12 cellular contexts compared by ENCODE assay signal in the genomic region with DNA sequence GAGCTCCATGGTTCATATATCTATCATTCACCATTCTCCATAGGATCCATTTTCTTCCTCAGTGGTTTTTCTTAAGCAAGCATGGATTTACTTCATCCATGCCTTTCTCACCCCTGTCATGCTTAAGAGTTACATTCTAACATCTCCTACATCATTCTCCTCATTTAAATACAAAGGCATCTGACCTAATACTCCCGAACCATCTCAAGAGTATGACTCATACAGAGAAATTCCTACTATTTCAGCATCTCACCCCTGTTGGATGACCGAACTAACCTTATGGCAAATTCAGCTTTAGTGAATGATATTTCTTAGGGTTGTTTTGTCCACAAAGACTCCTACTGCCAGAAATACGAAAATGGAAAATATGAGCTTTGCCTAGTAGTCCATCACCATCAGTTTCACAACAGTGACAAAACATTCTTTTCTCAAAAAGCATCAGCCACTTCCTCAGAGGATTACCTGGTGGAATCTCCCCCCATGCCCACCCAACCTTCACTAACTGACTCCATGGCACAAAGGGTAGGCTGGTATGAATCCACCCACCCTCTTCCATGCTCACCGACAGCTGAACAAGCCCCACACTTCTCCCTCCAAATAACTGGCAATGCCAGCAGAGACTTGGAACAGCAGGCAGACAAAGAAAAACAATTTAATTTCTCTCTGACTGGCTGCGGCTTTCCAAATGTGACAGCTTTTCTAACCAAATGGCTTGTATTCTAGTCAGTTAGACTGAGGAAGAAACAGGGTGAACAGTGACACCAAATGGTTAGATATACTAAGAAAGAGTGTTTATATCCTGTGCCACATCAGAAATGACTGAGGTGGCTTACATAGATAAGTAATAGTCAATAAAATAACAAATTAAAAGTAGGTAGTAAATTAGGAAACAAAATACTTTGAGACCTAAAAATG.
DNase-seq lines count a peak whose midpoint lies in the region; ATAC-seq, FAIRE-seq and TF ChIP-seq lines count a peak whose summit lies in the region.
"Had no signal": no experiment of that assay in that cellular context is flagged by ENCODE, and none has a peak within 500 bp of the region (broad histone marks: within the 10 kb centered on the region; RNA-seq: fewer than 3 reads in every experiment).

No MANE protein-coding gene starts in this region.

- no peak for TF ChIP-seq POLR2A in gastrocnemius medialis (IDR thresholded peaks at IDR 0.05)
- TF ChIP-seq POLR2A in testis (IDR thresholded peaks at IDR 0.05), result no peak
- TF ChIP-seq POLR2A in GM12891 (IDR thresholded peaks at IDR 0.05; ENCODE audit: low read depth, low read length), result no peak

- WGBS in testis, 2 donors, result 72 to 73% methylated on average over 5 of the region's 5 CpGs

- DNase-seq in Daoy (ENCODE audit: low read depth), result peak; percentile 1
- peak; percentile 45 for DNase-seq in PC-3
- DNase-seq in epithelial cell of proximal tubule (ENCODE audit: low read depth), result peak; percentile 92
- DNase-seq in gastrocnemius medialis, result no peak
- DNase-seq in testis, result no peak
- no peak for DNase-seq in activated CD4-positive, CD25-positive, alpha-beta regulatory T cell (lab: John Stamatoyannopoulos, UW)
- DNase-seq in GM12891 (ENCODE audit: insufficient read length, low spot score), result no peak
- DNase-seq in ureter (ENCODE audit: low spot score), result no peak
- DNase-seq: DMS79; NCI-H1694; stimulated activated CD4-positive, alpha-beta T cell treated with anti-CD3 and anti-CD28 coated beads, Interleukin-2, amount 100 ng/mL, for 24 hours had no signal

- CTCF ChIA-PET in PC-3 (lab: Charles Lee), result no interaction called here

- no peak overlapping the region for H3K9ac ChIP-seq in PC-3 (ENCODE audit: low read length)

- H4K20me1 ChIP-seq in PC-3 (ENCODE audit: low read length), result no peaks in the 10 kb centered on the region

- H3K36me3 ChIP-seq in PC-3 (ENCODE audit: low read depth, low read length), result no peaks in the 10 kb centered on the region
- H3K36me3 ChIP-seq in gastrocnemius medialis, result no peaks in the 10 kb centered on the region
- H3K36me3 ChIP-seq in testis (ENCODE audit: low read depth, missing control alignments), result no peaks in the 10 kb centered on the region
- H3K36me3 ChIP-seq: thyroid gland had no signal

- H3K4me2 ChIP-seq in PC-3 (ENCODE audit: low read length), result no peak overlapping the region

- 0 out of 2 replicates have a peak, but pooled peaks have one; percentile 13 for TF ChIP-seq CTCF in PC-3 (conservative IDR thresholded peaks at IDR 0.05; ENCODE audit: low read depth, low read length)
- TF ChIP-seq CTCF in epithelial cell of proximal tubule (conservative IDR thresholded peaks at IDR 0.05; ENCODE audit: low read depth, low read length), result no peak
- no peak for TF ChIP-seq CTCF in gastrocnemius medialis (IDR thresholded peaks at IDR 0.05 in 4 of 5, conservative IDR thresholded peaks at IDR 0.05 in 1 of 5)
- TF ChIP-seq CTCF in testis (IDR thresholded peaks at IDR 0.05), result no peak

- in situ Hi-C loops in gastrocnemius medialis (cut with MboI; ENCODE audit: low sequenced_read_pairs in 4 of 4), result no loop called here

- intact Hi-C loops in PC-3 (cut with micrococcal nuclease), result no loop called here
- intact Hi-C loops in gastrocnemius medialis (cut with DNase I; ENCODE audit: low total_unique reads), result no loop called here
- intact Hi-C loops in testis (cut with DNase I; ENCODE audit: low total_unique reads), result no loop called here

- no peaks in the 10 kb centered on the region for H3K9me3 ChIP-seq in PC-3 (ENCODE audit: low read length)
- H3K9me3 ChIP-seq in gastrocnemius medialis, result no peaks in the 10 kb centered on the region
- H3K9me3 ChIP-seq in testis, result no peaks in the 10 kb centered on the region
- H3K9me3 ChIP-seq: thyroid gland had no signal

- H2AFZ ChIP-seq in PC-3 (ENCODE audit: low read length), result no peak overlapping the region

- H3F3A ChIP-seq in PC-3 (ENCODE audit: low read length, unreplicated experiment), result no peaks in the 10 kb centered on the region

- H3K4me1 ChIP-seq in PC-3 (ENCODE audit: insufficient read depth, low read length), result no peaks in the 10 kb centered on the region
- H3K4me1 ChIP-seq in gastrocnemius medialis, result no peaks in the 10 kb centered on the region
- H3K4me1 ChIP-seq in testis, result no peaks in the 10 kb centered on the region

- no peak for FAIRE-seq in GM12891 (lab: Jason Lieb, UNC)

- no peaks in the 10 kb centered on the region for H3K79me2 ChIP-seq in PC-3 (ENCODE audit: low read length)

- ATAC-seq in PC-3 (peak; percentile 27; the same call in 1 of the 2 replicates), gastrocnemius medialis (peak; percentile 12 to 36)

- H3K4me3 ChIP-seq in PC-3 (ENCODE audit: low read length), result no peak overlapping the region
- H3K4me3 ChIP-seq in epithelial cell of proximal tubule (ENCODE audit: low read depth, low read length), result no peak overlapping the region
- no peak overlapping the region for H3K4me3 ChIP-seq in gastrocnemius medialis
- no peak overlapping the region for H3K4me3 ChIP-seq in testis
- H3K4me3 ChIP-seq: thyroid gland had no signal

- H3K9me2 ChIP-seq in PC-3 (replicated peaks; ENCODE audit: low read length), result no peaks in the 10 kb centered on the region

- BruUV-seq in PC-3 (replicated peaks; lab: Mats Ljungman, UMichigan), result no TSS peak

- H3K27ac ChIP-seq in PC-3 (ENCODE audit: low read length), result no peak overlapping the region
- H3K27ac ChIP-seq in gastrocnemius medialis, result no peak overlapping the region
- H3K27ac ChIP-seq in testis, result no peak overlapping the region
- H3K27ac ChIP-seq: thyroid gland had no signal

- H3K27me3 ChIP-seq in PC-3 (ENCODE audit: low read length), result peaks cover 30% of the 10 kb centered on the region
- H3K27me3 ChIP-seq in gastrocnemius medialis, result no peaks in the 10 kb centered on the region
- H3K27me3 ChIP-seq in testis, result no peaks in the 10 kb centered on the region
- H3K27me3 ChIP-seq: thyroid gland had no signal

- POLR2A ChIA-PET in PC-3 (lab: Charles Lee; ENCODE audit: unreplicated experiment), result no interaction called here

TF ChIP-seq in GM12891, 5 proteins besides CTCF, POLR2A, EP300 and RAD21:
- TF ChIP-seq POU2F2 (IDR thresholded peaks at IDR 0.05; ENCODE audit: low read depth, low read length) (no peak), PAX5 (IDR thresholded peaks at IDR 0.05; ENCODE audit: insufficient read depth, low read length, severe bottlenecking) (no peak), POLR2AphosphoS5 (IDR thresholded peaks at IDR 0.05; ENCODE audit: low read depth, low read length) (no peak), SPI1 (IDR thresholded peaks at IDR 0.05; ENCODE audit: low read depth, low read length) (no peak), TAF1 (IDR thresholded peaks at IDR 0.05; ENCODE audit: low read depth, low read length) (no peak)

Comparison
In these comparisons a context has a peak if more than half of its experiments do, and no peak if none do; other contexts are left out.
1. DNase-seq: peak in Daoy (single experiment), PC-3 (single experiment) and epithelial cell of proximal tubule (single experiment); none in gastrocnemius medialis (0 of 2), testis (single experiment), activated CD4-positive, CD25-positive, alpha-beta regulatory T cell (0 of 4), GM12891 (single experiment) and ureter (single experiment).